In genomic region chr20:36675545-36675944, GRCh38 we compare ENCODE assay signal across 2 cellular contexts. TPM values are rescaled to one million over a fixed set of nuclear protein-coding genes. Genes with fewer than 3 reads are reported as not detected.
"Had no signal": no experiment of that assay in that cellular context is flagged by ENCODE, and none has a peak within 500 bp of the region (broad histone marks: within the 10 kb centered on the region; RNA-seq: fewer than 3 reads in every experiment).

No MANE protein-coding gene starts in this region.

RNA-seq across cellular contexts. Expression of gene SLA2, which starts 29.5 kb away (rescaled TPM):
- total RNA-seq: SJSA1 had no signal
- polyA plus RNA-seq: SK-N-SH had no signal
